8 cellular contexts compared by ENCODE assay signal in the genomic region with DNA sequence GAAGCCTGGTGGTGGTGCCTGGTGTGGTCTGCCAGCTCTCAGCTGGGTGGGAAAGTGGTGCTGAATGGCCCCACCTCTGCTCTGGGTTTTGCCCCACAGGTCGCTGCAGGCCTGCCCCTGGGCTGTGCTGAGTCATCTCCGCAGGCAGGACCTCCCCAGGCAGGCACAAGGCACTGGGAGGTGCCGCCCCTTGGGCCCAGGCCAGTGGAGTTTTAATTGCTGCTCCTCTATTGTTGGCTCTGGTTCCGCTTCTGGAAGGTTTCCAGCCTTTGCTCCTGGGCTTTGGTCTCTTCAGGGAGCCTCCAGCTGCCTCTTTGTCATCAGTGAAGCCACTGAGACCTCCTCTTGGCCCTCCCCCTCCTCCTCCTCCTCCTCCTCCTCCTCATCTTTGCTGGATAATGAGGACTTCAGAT.
DNase-seq lines count a peak whose midpoint lies in the region; ATAC-seq and TF ChIP-seq lines count a peak whose summit lies in the region.

No MANE protein-coding gene starts in this region.

- no peak for TF ChIP-seq CTCF in RWPE1 (conservative IDR thresholded peaks at IDR 0.05; ENCODE audit: low read depth)
- no peak for TF ChIP-seq CTCF in upper lobe of right lung (IDR thresholded peaks at IDR 0.05)

- no peaks in the 10 kb centered on the region for H3K9me3 ChIP-seq in upper lobe of right lung

- no peaks in the 10 kb centered on the region for H3K27me3 ChIP-seq in upper lobe of right lung

- H3K4me1 ChIP-seq in upper lobe of right lung: peaks cover 10% of the 10 kb centered on the region

- peak; percentile 89 for ATAC-seq in upper lobe of right lung
- ATAC-seq in GM18498 (IDR thresholded peaks at IDR 0.05; ENCODE audit: unreplicated experiment): no peak
- ATAC-seq in HG02938 (IDR thresholded peaks at IDR 0.05; ENCODE audit: unreplicated experiment): no peak

- CTCF ChIA-PET in RWPE1 (lab: Yijun Ruan, JAX): interaction anchor here (0.6 kb wide), 1 partner anchor 418 kb away, joined by 4 read pairs; no protein-coding TSS in a partner anchor

- intact Hi-C loops in upper lobe of right lung (cut with DNase I): no loop called here

- H3K27ac ChIP-seq in RWPE1 (peak overlapping the region; percentile 62), upper lobe of right lung (no peak overlapping the region)

- no peak overlapping the region for H3K4me3 ChIP-seq in upper lobe of right lung

- no peaks in the 10 kb centered on the region for H3K36me3 ChIP-seq in upper lobe of right lung

- DNase-seq in DMS79 (lab: John Stamatoyannopoulos, UW) (peak; percentile 88), HPDE6-E6E7 (ENCODE audit: extremely low spot score) (peak; percentile 29), RWPE1 (ENCODE audit: low spot score) (peak; percentile 87), glomerular visceral epithelial cell (ENCODE audit: extremely low spot score) (peak; percentile 95), upper lobe of right lung (peak; percentile 81)
- DNase-seq in activated CD4-positive, alpha-beta T cell treated with anti-CD3 and anti-CD28 coated beads for 1 hour: no peak

- POLR2A ChIA-PET in RWPE1 (lab: Yijun Ruan, JAX; ENCODE audit: low non-redundant PET): no interaction called here
